Comparison of ENCODE assay signal across 12 cellular contexts in genomic region chr15:66401130-66402021, GRCh38. TPM values are rescaled to one million over a fixed set of nuclear protein-coding genes. Genes with fewer than 3 reads are reported as not detected.
DNase-seq lines count a peak whose midpoint lies in the region; ATAC-seq and TF ChIP-seq lines count a peak whose summit lies in the region.
"Had no signal": no experiment of that assay in that cellular context is flagged by ENCODE, and none has a peak within 500 bp of the region (broad histone marks: within the 10 kb centered on the region; RNA-seq: fewer than 3 reads in every experiment).

No MANE protein-coding gene starts in this region.

- no peak overlapping the region for H2AFZ ChIP-seq in osteoblast (ENCODE audit: low read length)

- H3K4me2 ChIP-seq in BLaER1 (peak overlapping the region; percentile 86), osteoblast (ENCODE audit: insufficient read depth, low read length) (no peak overlapping the region)

- POLR2A ChIA-PET in T-cell (lab: Charles Lee), result no interaction called here

- peaks cover 72% of the 10 kb centered on the region for H3K4me1 ChIP-seq in BLaER1
- peaks cover 47% of the 10 kb centered on the region for H3K4me1 ChIP-seq in osteoblast (ENCODE audit: insufficient read depth, low read length)

- no peaks in the 10 kb centered on the region for H3K9me3 Mint-ChIP-seq in T-cell

- peak overlapping the region; percentile 38; the same call in 1 of the 2 replicates for H3K27ac ChIP-seq in BLaER1
- no peak overlapping the region for H3K27ac ChIP-seq in osteoblast (ENCODE audit: low read depth, low read length)
- H3K27ac ChIP-seq: upper lobe of left lung had no signal

- H3K9me3 ChIP-seq in BLaER1, result no peaks in the 10 kb centered on the region
- no peaks in the 10 kb centered on the region for H3K9me3 ChIP-seq in osteoblast (ENCODE audit: low read depth, low read length)
- H3K9me3 ChIP-seq: upper lobe of left lung had no signal

- H3K4me3 ChIP-seq in BLaER1, result 0 out of 2 replicates have a peak overlapping the region, but pooled peaks have one; percentile 4
- no peak overlapping the region for H3K4me3 ChIP-seq in epithelial cell of proximal tubule (ENCODE audit: low read depth, low read length)
- H3K4me3 ChIP-seq in osteoblast (ENCODE audit: insufficient read depth, low read length), result no peak overlapping the region
- H3K4me3 ChIP-seq: upper lobe of left lung had no signal

- H3K36me3 Mint-ChIP-seq in T-cell, result peaks cover 15% of the 10 kb centered on the region

- peak overlapping the region; percentile 83 to 84 for H3K27ac Mint-ChIP-seq in T-cell

- TF ChIP-seq CTCF in epithelial cell of proximal tubule (conservative IDR thresholded peaks at IDR 0.05; ENCODE audit: low read depth, low read length), result peak; percentile 16
- no peak for TF ChIP-seq CTCF in osteoblast (IDR thresholded peaks at IDR 0.05; ENCODE audit: extremely low read depth, low read depth, low read length)

- H3K36me3 ChIP-seq in BLaER1 (peaks cover 16% of the 10 kb centered on the region), osteoblast (ENCODE audit: insufficient read depth, low read length) (no peaks in the 10 kb centered on the region)

- peaks cover 77 to 78% (median 77%) of the 10 kb centered on the region in 3 donors for H3K4me1 Mint-ChIP-seq in T-cell

- H4K20me1 ChIP-seq in BLaER1, result peaks cover 24% of the 10 kb centered on the region; the same call in 1 of the 2 replicates
- peaks cover 46% of the 10 kb centered on the region for H4K20me1 ChIP-seq in osteoblast (ENCODE audit: insufficient read depth, low read length)

- no peaks in the 10 kb centered on the region for H3K27me3 ChIP-seq in BLaER1
- H3K27me3 ChIP-seq in osteoblast (ENCODE audit: insufficient read depth, low read length), result no peaks in the 10 kb centered on the region
- H3K27me3 ChIP-seq: upper lobe of left lung had no signal

- CTCF ChIA-PET in T-cell (lab: Charles Lee), result interaction anchor here (0.6 to 1.2 kb wide), 2 partner anchors 98 to 348 kb away, joined by 3 to 6 read pairs; no protein-coding TSS in a partner anchor

- DNase-seq in T-cell, result peak in 4 of 34 experiments; percentile 5 to 18 (median 11)
- no peak for DNase-seq in epithelial cell of proximal tubule (ENCODE audit: low read depth)
- no peak for DNase-seq in osteoblast (ENCODE audit: insufficient read length, low spot score, missing footprints)
- no peak for DNase-seq in cerebellar cortex (ENCODE audit: low spot score)
- no peak for DNase-seq in NCI-H146 treated with DMSO at 0.1 percent for 48 hours (lab: John Stamatoyannopoulos, UW; ENCODE audit: unreplicated experiment)
- no peak for DNase-seq in amygdala (lab: John Stamatoyannopoulos, UW)
- DNase-seq: Calu3, NCI-H510A treated with DMSO at 0.1 percent for 48 hours, upper lobe of left lung had no signal

- H3K9ac ChIP-seq in BLaER1, result 0 out of 2 replicates have a peak overlapping the region, but pooled peaks have one; percentile 50

- H3K79me2 ChIP-seq in osteoblast (ENCODE audit: insufficient read depth, low read length), result peaks cover 77% of the 10 kb centered on the region

- no peaks in the 10 kb centered on the region for H3K27me3 Mint-ChIP-seq in T-cell

- peak; percentile 29 for TF ChIP-seq POLR2A in GM19193 (IDR thresholded peaks at IDR 0.05; ENCODE audit: extremely low read depth, insufficient read depth, insufficient read length)

- ATAC-seq in T-cell (replicated peaks in 1 of 4), result peak; percentile 68 to 84 (median 74)
- ATAC-seq: esophagus mucosa had no signal

- peak overlapping the region; percentile 42 to 78 (median 67) for H3K4me3 Mint-ChIP-seq in T-cell

RNA-seq across cellular contexts. Expression of gene MAP2K1, which starts 14.7 kb away (rescaled TPM):
- total RNA-seq in T-cell (10 to 100 TPM; 38.7 to 62.8 (median 49.4) TPM), epithelial cell of proximal tubule (66.7 and 84.3 TPM in 2 replicates), osteoblast (19.2 and 21.2 TPM in 2 replicates)

RNA-seq across cellular contexts. Expression of gene TIPIN, which starts 44.9 kb away (rescaled TPM):
- total RNA-seq in T-cell, result 1 to 10 TPM; 3.6 to 8.4 (median 6.6) TPM
- total RNA-seq in epithelial cell of proximal tubule, result 6.8 and 16.8 TPM in 2 replicates
- total RNA-seq in osteoblast, result 7.4 and 9.0 TPM in 2 replicates
